Comparison of ENCODE assay signal across 8 cellular contexts in genomic region chr15:40593588-40594428, GRCh38. TPM values are rescaled to one million over a fixed set of nuclear protein-coding genes. Genes with fewer than 3 reads are reported as not detected.
A peak's percentile ranks its signal among the peaks of the same experiment; 100 is the strongest.
DNase-seq lines count a peak whose midpoint lies in the region; ATAC-seq and TF ChIP-seq lines count a peak whose summit lies in the region.

Gene KNL1, plus strand, starts transcription at chr15:40594249. Its CDS starts 8,683 bp downstream, at chr15:40602932.

- TF ChIP-seq CTCF in C4-2B (conservative IDR thresholded peaks at IDR 0.05): no peak

- DNase-seq in NCI-H774 (lab: John Stamatoyannopoulos, UW): peak; percentile 92
- peak; percentile 92 for DNase-seq in activated CD4-positive, alpha-beta T cell treated with anti-CD3 and anti-CD28 coated beads, Interleukin-2, amount 50 U/mL, for 24 hours (ENCODE audit: low read depth in 1 of 2, low spot score in 1 of 2)
- peak; percentile 97 for DNase-seq in dermis blood vessel endothelial cell
- peak; percentile 92 for DNase-seq in left lobe of liver (ENCODE audit: low spot score)
- DNase-seq in stimulated activated CD4-positive, alpha-beta T cell treated with anti-CD3 and anti-CD28 coated beads, Interleukin-2, amount 100 ng/mL, for 24 hours: peak; percentile 89 to 90

- peak within 1 kb of the TSS; percentile 88 for H3K27ac ChIP-seq in C4-2B

- ATAC-seq in GM19395 (IDR thresholded peaks at IDR 0.05; ENCODE audit: unreplicated experiment): peak; percentile 72
- peak; percentile 48 for ATAC-seq in HG03565 (IDR thresholded peaks at IDR 0.05; ENCODE audit: unreplicated experiment)
- ATAC-seq in left lobe of liver: peak; percentile 93

RNA-seq across cellular contexts. Expression of gene KNL1, which starts in this region (rescaled TPM):
- 7.5 and 37.5 TPM in 2 replicates for total RNA-seq in dermis blood vessel endothelial cell
- total RNA-seq in left lobe of liver: 1.7 TPM

Comparison
In these comparisons a context has a peak if more than half of its experiments do, and no peak if none do; other contexts are left out.
1. Peak in every context shown above with its lines: DNase-seq, ATAC-seq and H3K27ac ChIP-seq.